2 cellular contexts compared by ENCODE assay signal in genomic region chr1:239730378-239730777, GRCh38.
TF ChIP-seq lines count a peak whose summit lies in the region.

No MANE protein-coding gene starts in this region.

TF ChIP-seq in SK-N-SH, 30 proteins besides CTCF, POLR2A, EP300 and RAD21 (continued from another document):
- TF ChIP-seq REST (IDR thresholded peaks at IDR 0.05; ENCODE audit: low read depth, low read length) (no peak), IRF3 (IDR thresholded peaks at IDR 0.05; ENCODE audit: low read depth, low read length) (no peak), NFIC (IDR thresholded peaks at IDR 0.05; ENCODE audit: borderline replicate concordance) (no peak), TAF1 (IDR thresholded peaks at IDR 0.05; ENCODE audit: borderline replicate concordance, low read depth, low read length) (no peak), JUND (IDR thresholded peaks at IDR 0.05) (no peak), RXRA (IDR thresholded peaks at IDR 0.05; ENCODE audit: borderline replicate concordance, low read depth) (no peak), FOXM1 (IDR thresholded peaks at IDR 0.05; ENCODE audit: low read depth) (no peak), ELF1 (IDR thresholded peaks at IDR 0.05) (no peak), RCOR1 (IDR thresholded peaks at IDR 0.05; ENCODE audit: low read length) (no peak), RFX5 (IDR thresholded peaks at IDR 0.05; ENCODE audit: low read length) (no peak)

TF ChIP-seq in SK-N-SH treated with all-trans-retinoic acid at 6 μM for 48 hours, 23 proteins besides CTCF, POLR2A, EP300 and RAD21 (continued from another document):
- TF ChIP-seq ZNF565 (CRISPR knock-in tag; conservative IDR thresholded peaks at IDR 0.05; ENCODE audit: low read depth) (no peak), ARNTL (CRISPR knock-in tag; IDR thresholded peaks at IDR 0.05; ENCODE audit: borderline replicate concordance, low read depth) (no peak), PPARA (CRISPR knock-in tag; IDR thresholded peaks at IDR 0.05; ENCODE audit: borderline replicate concordance) (no peak), RARB (CRISPR knock-in tag; IDR thresholded peaks at IDR 0.05) (no peak)
